Comparison of ENCODE assay signal across 12 cellular contexts in genomic region chr4:101356928-101357327, GRCh38. TPM values are rescaled to one million over a fixed set of nuclear protein-coding genes. Genes with fewer than 3 reads are reported as not detected.
DNase-seq lines count a peak whose midpoint lies in the region; TF ChIP-seq lines count a peak whose summit lies in the region.
"Had no signal": no experiment of that assay in that cellular context is flagged by ENCODE, and none has a peak within 500 bp of the region (broad histone marks: within the 10 kb centered on the region; RNA-seq: fewer than 3 reads in every experiment).

No MANE protein-coding gene starts in this region.

- H3K27me3 Mint-ChIP-seq in activated CD4-positive, alpha-beta T cell treated with anti-CD3 and anti-CD28 coated beads, Interleukin-2, amount 10 ng/mL, durations not matched to agents 7 days and 5 days = peaks cover 34% of the 10 kb centered on the region
- no peaks in the 10 kb centered on the region for H3K27me3 Mint-ChIP-seq in nephron progenitor cell (ENCODE audit: low read depth, poor library complexity)

- peak; percentile 62 for DNase-seq in AG20443 (ENCODE audit: low spot score)
- peak; percentile 89 for DNase-seq in NCI-H226
- peak; percentile 97 for DNase-seq in epithelial cell of esophagus (ENCODE audit: low read depth)
- DNase-seq in myocyte (ENCODE audit: low read depth) = peak; percentile 64
- DNase-seq in lower leg skin (ENCODE audit: low spot score in 2 of 2) = no peak
- no peak for DNase-seq in NCI-H446 treated with DMSO at 0.1 percent for 48 hours (lab: John Stamatoyannopoulos, UW)
- no peak for DNase-seq in activated CD4-positive, alpha-beta T cell treated with anti-CD3 and anti-CD28 coated beads, Interleukin-2, amount 10 ng/mL, durations not matched to agents 7 days and 5 days
- no peak for DNase-seq in nephron progenitor cell
- DNase-seq: activated naive CD8-positive, alpha-beta T cell treated with anti-CD3 and anti-CD28 coated beads, Interleukin-2, amount 10 ng/mL, durations not matched to agents 7 days and 5 days; gastrocnemius medialis; natural killer cell; NCI-H510A treated with DMSO at 0.1 percent for 48 hours had no signal

- no peak for TF ChIP-seq POLR2A in lower leg skin (IDR thresholded peaks at IDR 0.05)

- no peak overlapping the region for H3K27ac Mint-ChIP-seq in activated CD4-positive, alpha-beta T cell treated with anti-CD3 and anti-CD28 coated beads, Interleukin-2, amount 10 ng/mL, durations not matched to agents 7 days and 5 days
- H3K27ac Mint-ChIP-seq in nephron progenitor cell = no peak overlapping the region
- H3K27ac Mint-ChIP-seq: activated naive CD8-positive, alpha-beta T cell treated with anti-CD3 and anti-CD28 coated beads, Interleukin-2, amount 10 ng/mL, durations not matched to agents 7 days and 5 days; natural killer cell had no signal

- intact Hi-C loops in lower leg skin (cut with DNase I; ENCODE audit: low total_unique reads) = no loop called here

- H3K9me3 Mint-ChIP-seq in activated CD4-positive, alpha-beta T cell treated with anti-CD3 and anti-CD28 coated beads, Interleukin-2, amount 10 ng/mL, durations not matched to agents 7 days and 5 days = no peaks in the 10 kb centered on the region
- no peaks in the 10 kb centered on the region for H3K9me3 Mint-ChIP-seq in nephron progenitor cell
- H3K9me3 Mint-ChIP-seq: natural killer cell had no signal

- TF ChIP-seq CTCF in epithelial cell of esophagus (IDR thresholded peaks at IDR 0.05; ENCODE audit: insufficient read depth, low read depth, low read length, missing control alignments) = no peak
- TF ChIP-seq CTCF in lower leg skin (IDR thresholded peaks at IDR 0.05) = no peak
- no peak for TF ChIP-seq CTCF in nephron progenitor cell (IDR thresholded peaks at IDR 0.05)

- no peaks in the 10 kb centered on the region for H3K4me1 Mint-ChIP-seq in activated CD4-positive, alpha-beta T cell treated with anti-CD3 and anti-CD28 coated beads, Interleukin-2, amount 10 ng/mL, durations not matched to agents 7 days and 5 days
- H3K4me1 Mint-ChIP-seq in nephron progenitor cell = peaks cover 4% of the 10 kb centered on the region
- H3K4me1 Mint-ChIP-seq: activated naive CD8-positive, alpha-beta T cell treated with anti-CD3 and anti-CD28 coated beads, Interleukin-2, amount 10 ng/mL, durations not matched to agents 7 days and 5 days; natural killer cell had no signal

- POLR2A ChIA-PET in activated CD4-positive, alpha-beta T cell treated with anti-CD3 and anti-CD28 coated beads, Interleukin-2, amount 10 ng/mL, durations not matched to agents 7 days and 5 days (lab: Charles Lee) = no interaction called here

- H3K36me3 Mint-ChIP-seq in activated CD4-positive, alpha-beta T cell treated with anti-CD3 and anti-CD28 coated beads, Interleukin-2, amount 10 ng/mL, durations not matched to agents 7 days and 5 days (ENCODE audit: low read depth) = no peaks in the 10 kb centered on the region
- H3K36me3 Mint-ChIP-seq in nephron progenitor cell (ENCODE audit: low read depth) = no peaks in the 10 kb centered on the region
- H3K36me3 Mint-ChIP-seq: activated naive CD8-positive, alpha-beta T cell treated with anti-CD3 and anti-CD28 coated beads, Interleukin-2, amount 10 ng/mL, durations not matched to agents 7 days and 5 days; natural killer cell had no signal

- CTCF ChIA-PET in activated CD4-positive, alpha-beta T cell treated with anti-CD3 and anti-CD28 coated beads, Interleukin-2, amount 10 ng/mL, durations not matched to agents 7 days and 5 days (lab: Charles Lee) = no interaction called here

- H3K4me3 ChIP-seq in epithelial cell of esophagus (ENCODE audit: low read length) = no peak overlapping the region
- no peak overlapping the region for H3K4me3 ChIP-seq in lower leg skin (ENCODE audit: low read depth, poor library complexity, severe bottlenecking)
- H3K4me3 ChIP-seq: gastrocnemius medialis had no signal

- no peak overlapping the region for H3K4me3 Mint-ChIP-seq in activated CD4-positive, alpha-beta T cell treated with anti-CD3 and anti-CD28 coated beads, Interleukin-2, amount 10 ng/mL, durations not matched to agents 7 days and 5 days
- H3K4me3 Mint-ChIP-seq in nephron progenitor cell = no peak overlapping the region
- H3K4me3 Mint-ChIP-seq: activated naive CD8-positive, alpha-beta T cell treated with anti-CD3 and anti-CD28 coated beads, Interleukin-2, amount 10 ng/mL, durations not matched to agents 7 days and 5 days; natural killer cell had no signal

RNA-seq across cellular contexts. Expression of gene PPP3CA, which starts 9.6 kb away (rescaled TPM):
- 33.9 and 34.7 TPM in 2 replicates for total RNA-seq in myocyte
- polyA plus RNA-seq in myocyte (2012) = 27.7 TPM
- 10 to 100 TPM; 38.5 to 46.7 (median 40.6) TPM for total RNA-seq in lower leg skin
- total RNA-seq in activated CD4-positive, alpha-beta T cell treated with anti-CD3 and anti-CD28 coated beads, Interleukin-2, amount 10 ng/mL, durations not matched to agents 7 days and 5 days = 10 to 100 TPM; 24.6 to 25.9 TPM

Comparison
In these comparisons a context has a peak if more than half of its experiments do, and no peak if none do; other contexts are left out.
1. DNase-seq: peak in AG20443 (single experiment), NCI-H226 (single experiment), epithelial cell of esophagus (single experiment) and myocyte (single experiment); none in lower leg skin (0 of 2), NCI-H446 treated with DMSO at 0.1 percent for 48 hours (single experiment), activated CD4-positive, alpha-beta T cell treated with anti-CD3 and anti-CD28 coated beads, Interleukin-2, amount 10 ng/mL, durations not matched to agents 7 days and 5 days (single experiment) and nephron progenitor cell (single experiment).